1 cellular context compared by ENCODE assay signal in the genomic region with DNA sequence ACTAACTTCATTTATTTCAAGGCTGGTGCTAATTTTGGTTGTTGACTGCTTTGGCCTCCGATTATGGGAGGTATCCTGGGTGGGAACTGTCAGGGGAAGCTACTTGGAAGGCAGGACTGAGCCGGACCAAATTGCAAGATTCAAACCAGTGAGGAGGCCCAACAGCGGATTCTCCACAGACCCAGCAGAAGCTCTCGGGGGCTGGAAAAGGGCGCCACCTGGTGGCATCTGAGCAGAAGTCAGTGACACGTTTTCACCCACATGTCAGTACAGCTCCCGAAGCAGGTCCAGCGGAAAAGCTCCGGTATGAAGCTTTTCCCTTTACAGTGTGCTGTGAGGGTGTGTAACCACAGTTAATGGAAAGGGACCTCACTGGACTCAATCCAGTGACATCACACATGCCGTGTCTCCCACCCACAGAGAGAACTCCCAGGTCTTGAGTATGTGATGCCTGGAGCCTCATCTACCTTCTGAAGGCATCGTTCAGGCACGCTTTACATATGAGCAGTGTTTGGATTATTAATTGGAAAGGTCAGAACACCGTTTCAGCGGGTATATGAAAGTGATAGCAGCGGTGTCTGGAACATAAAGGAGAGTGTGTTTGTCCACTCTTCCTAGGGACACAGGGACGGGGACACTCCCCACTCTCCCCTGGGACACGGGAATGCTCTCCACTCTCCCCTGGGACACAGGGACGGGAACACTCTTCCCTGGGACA.
TF ChIP-seq lines count a peak whose summit lies in the region.

No MANE protein-coding gene starts in this region.

TF ChIP-seq in GM12878, 131 proteins besides CTCF, POLR2A, EP300 and RAD21 (continued from another document):
- TF ChIP-seq MYB (IDR thresholded peaks at IDR 0.05; ENCODE audit: borderline replicate concordance, low read depth, low read length) (no peak), ASH2L (IDR thresholded peaks at IDR 0.05; ENCODE audit: borderline replicate concordance, low read depth) (no peak), GABPA (IDR thresholded peaks at IDR 0.05; ENCODE audit: low read depth) (no peak), SP1 (IDR thresholded peaks at IDR 0.05; ENCODE audit: low read depth, low read length) (no peak), TCF12 (IDR thresholded peaks at IDR 0.05; ENCODE audit: low read depth, low read length) (no peak), BHLHE40 (IDR thresholded peaks at IDR 0.05; ENCODE audit: borderline replicate concordance in 1 of 2, low read depth in 2 of 2, low read length in 1 of 2) (peak in 1 of 2 experiments; percentile 44; a peak in 1 of 4 replicates), HDAC2 (IDR thresholded peaks at IDR 0.05) (no peak), RCOR1 (conservative IDR thresholded peaks at IDR 0.05; ENCODE audit: low read depth, low read length) (no peak), SMARCA5 (IDR thresholded peaks at IDR 0.05) (peak; percentile 60; the same call in 1 of the 2 replicates), SMC3 (IDR thresholded peaks at IDR 0.05; ENCODE audit: borderline replicate concordance, low read length) (peak; percentile 85), ZNF384 (IDR thresholded peaks at IDR 0.05; ENCODE audit: borderline replicate concordance, low read depth, low read length) (no peak), IKZF1 (conservative IDR thresholded peaks at IDR 0.05) (no peak), ZNF274 (IDR thresholded peaks at IDR 0.05; ENCODE audit: insufficient read depth, insufficient read length) (no peak), TCF7 (IDR thresholded peaks at IDR 0.05; ENCODE audit: borderline replicate concordance) (no peak), TARDBP (IDR thresholded peaks at IDR 0.05; ENCODE audit: borderline replicate concordance) (no peak), KDM1A (IDR thresholded peaks at IDR 0.05; ENCODE audit: borderline replicate concordance) (no peak), STAT3 (IDR thresholded peaks at IDR 0.05; ENCODE audit: low read depth, low read length) (no peak), SREBF2 (IDR thresholded peaks at IDR 0.05; ENCODE audit: low read length) (no peak), SPI1 (IDR thresholded peaks at IDR 0.05; ENCODE audit: borderline replicate concordance, insufficient read depth, low read depth, low read length) (no peak), FOS (IDR thresholded peaks at IDR 0.05; ENCODE audit: borderline replicate concordance, extremely low read depth, insufficient read length) (no peak), ZNF24 (IDR thresholded peaks at IDR 0.05) (no peak), KAT2A (conservative IDR thresholded peaks at IDR 0.05; ENCODE audit: control insufficient read depth, low read depth, low read length) (no peak)
- TF ChIP-seq, protein P1, sequence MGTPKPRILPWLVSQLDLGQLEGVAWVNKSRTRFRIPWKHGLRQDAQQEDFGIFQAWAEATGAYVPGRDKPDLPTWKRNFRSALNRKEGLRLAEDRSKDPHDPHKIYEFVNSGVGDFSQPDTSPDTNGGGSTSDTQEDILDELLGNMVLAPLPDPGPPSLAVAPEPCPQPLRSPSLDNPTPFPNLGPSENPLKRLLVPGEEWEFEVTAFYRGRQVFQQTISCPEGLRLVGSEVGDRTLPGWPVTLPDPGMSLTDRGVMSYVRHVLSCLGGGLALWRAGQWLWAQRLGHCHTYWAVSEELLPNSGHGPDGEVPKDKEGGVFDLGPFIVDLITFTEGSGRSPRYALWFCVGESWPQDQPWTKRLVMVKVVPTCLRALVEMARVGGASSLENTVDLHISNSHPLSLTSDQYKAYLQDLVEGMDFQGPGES (IDR thresholded peaks at IDR 0.05), result no peak
- TF ChIP-seq, protein P2, sequence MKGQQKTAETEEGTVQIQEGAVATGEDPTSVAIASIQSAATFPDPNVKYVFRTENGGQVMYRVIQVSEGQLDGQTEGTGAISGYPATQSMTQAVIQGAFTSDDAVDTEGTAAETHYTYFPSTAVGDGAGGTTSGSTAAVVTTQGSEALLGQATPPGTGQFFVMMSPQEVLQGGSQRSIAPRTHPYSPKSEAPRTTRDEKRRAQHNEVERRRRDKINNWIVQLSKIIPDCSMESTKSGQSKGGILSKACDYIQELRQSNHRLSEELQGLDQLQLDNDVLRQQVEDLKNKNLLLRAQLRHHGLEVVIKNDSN (IDR thresholded peaks at IDR 0.05; ENCODE audit: borderline replicate concordance, extremely low read length, insufficient read depth, low read depth, low read length), result no peak
- TF ChIP-seq, protein P3, sequence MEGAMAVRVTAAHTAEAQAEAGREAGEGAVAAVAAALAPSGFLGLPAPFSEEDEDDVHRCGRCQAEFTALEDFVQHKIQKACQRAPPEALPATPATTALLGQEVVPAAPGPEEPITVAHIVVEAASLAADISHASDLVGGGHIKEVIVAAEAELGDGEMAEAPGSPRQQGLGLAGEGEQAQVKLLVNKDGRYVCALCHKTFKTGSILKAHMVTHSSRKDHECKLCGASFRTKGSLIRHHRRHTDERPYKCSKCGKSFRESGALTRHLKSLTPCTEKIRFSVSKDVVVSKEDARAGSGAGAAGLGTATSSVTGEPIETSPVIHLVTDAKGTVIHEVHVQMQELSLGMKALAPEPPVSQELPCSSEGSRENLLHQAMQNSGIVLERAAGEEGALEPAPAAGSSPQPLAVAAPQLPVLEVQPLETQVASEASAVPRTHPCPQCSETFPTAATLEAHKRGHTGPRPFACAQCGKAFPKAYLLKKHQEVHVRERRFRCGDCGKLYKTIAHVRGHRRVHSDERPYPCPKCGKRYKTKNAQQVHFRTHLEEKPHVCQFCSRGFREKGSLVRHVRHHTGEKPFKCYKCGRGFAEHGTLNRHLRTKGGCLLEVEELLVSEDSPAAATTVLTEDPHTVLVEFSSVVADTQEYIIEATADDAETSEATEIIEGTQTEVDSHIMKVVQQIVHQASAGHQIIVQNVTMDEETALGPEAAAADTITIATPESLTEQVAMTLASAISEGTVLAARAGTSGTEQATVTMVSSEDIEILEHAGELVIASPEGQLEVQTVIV (IDR thresholded peaks at IDR 0.05; ENCODE audit: borderline replicate concordance, partially characterized antibody), result no peak
- TF ChIP-seq, protein P4, sequence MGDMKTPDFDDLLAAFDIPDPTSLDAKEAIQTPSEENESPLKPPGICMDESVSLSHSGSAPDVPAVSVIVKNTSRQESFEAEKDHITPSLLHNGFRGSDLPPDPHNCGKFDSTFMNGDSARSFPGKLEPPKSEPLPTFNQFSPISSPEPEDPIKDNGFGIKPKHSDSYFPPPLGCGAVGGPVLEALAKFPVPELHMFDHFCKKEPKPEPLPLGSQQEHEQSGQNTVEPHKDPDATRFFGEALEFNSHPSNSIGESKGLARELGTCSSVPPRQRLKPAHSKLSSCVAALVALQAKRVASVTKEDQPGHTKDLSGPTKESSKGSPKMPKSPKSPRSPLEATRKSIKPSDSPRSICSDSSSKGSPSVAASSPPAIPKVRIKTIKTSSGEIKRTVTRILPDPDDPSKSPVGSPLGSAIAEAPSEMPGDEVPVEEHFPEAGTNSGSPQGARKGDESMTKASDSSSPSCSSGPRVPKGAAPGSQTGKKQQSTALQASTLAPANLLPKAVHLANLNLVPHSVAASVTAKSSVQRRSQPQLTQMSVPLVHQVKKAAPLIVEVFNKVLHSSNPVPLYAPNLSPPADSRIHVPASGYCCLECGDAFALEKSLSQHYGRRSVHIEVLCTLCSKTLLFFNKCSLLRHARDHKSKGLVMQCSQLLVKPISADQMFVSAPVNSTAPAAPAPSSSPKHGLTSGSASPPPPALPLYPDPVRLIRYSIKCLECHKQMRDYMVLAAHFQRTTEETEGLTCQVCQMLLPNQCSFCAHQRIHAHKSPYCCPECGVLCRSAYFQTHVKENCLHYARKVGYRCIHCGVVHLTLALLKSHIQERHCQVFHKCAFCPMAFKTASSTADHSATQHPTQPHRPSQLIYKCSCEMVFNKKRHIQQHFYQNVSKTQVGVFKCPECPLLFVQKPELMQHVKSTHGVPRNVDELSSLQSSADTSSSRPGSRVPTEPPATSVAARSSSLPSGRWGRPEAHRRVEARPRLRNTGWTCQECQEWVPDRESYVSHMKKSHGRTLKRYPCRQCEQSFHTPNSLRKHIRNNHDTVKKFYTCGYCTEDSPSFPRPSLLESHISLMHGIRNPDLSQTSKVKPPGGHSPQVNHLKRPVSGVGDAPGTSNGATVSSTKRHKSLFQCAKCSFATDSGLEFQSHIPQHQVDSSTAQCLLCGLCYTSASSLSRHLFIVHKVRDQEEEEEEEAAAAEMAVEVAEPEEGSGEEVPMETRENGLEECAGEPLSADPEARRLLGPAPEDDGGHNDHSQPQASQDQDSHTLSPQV (IDR thresholded peaks at IDR 0.05), result no peak
- TF ChIP-seq, protein P5, sequence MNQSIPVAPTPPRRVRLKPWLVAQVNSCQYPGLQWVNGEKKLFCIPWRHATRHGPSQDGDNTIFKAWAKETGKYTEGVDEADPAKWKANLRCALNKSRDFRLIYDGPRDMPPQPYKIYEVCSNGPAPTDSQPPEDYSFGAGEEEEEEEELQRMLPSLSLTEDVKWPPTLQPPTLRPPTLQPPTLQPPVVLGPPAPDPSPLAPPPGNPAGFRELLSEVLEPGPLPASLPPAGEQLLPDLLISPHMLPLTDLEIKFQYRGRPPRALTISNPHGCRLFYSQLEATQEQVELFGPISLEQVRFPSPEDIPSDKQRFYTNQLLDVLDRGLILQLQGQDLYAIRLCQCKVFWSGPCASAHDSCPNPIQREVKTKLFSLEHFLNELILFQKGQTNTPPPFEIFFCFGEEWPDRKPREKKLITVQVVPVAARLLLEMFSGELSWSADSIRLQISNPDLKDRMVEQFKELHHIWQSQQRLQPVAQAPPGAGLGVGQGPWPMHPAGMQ (IDR thresholded peaks at IDR 0.05; ENCODE audit: borderline replicate concordance), result no peak
- TF ChIP-seq, protein P6, sequence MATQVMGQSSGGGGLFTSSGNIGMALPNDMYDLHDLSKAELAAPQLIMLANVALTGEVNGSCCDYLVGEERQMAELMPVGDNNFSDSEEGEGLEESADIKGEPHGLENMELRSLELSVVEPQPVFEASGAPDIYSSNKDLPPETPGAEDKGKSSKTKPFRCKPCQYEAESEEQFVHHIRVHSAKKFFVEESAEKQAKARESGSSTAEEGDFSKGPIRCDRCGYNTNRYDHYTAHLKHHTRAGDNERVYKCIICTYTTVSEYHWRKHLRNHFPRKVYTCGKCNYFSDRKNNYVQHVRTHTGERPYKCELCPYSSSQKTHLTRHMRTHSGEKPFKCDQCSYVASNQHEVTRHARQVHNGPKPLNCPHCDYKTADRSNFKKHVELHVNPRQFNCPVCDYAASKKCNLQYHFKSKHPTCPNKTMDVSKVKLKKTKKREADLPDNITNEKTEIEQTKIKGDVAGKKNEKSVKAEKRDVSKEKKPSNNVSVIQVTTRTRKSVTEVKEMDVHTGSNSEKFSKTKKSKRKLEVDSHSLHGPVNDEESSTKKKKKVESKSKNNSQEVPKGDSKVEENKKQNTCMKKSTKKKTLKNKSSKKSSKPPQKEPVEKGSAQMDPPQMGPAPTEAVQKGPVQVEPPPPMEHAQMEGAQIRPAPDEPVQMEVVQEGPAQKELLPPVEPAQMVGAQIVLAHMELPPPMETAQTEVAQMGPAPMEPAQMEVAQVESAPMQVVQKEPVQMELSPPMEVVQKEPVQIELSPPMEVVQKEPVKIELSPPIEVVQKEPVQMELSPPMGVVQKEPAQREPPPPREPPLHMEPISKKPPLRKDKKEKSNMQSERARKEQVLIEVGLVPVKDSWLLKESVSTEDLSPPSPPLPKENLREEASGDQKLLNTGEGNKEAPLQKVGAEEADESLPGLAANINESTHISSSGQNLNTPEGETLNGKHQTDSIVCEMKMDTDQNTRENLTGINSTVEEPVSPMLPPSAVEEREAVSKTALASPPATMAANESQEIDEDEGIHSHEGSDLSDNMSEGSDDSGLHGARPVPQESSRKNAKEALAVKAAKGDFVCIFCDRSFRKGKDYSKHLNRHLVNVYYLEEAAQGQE (IDR thresholded peaks at IDR 0.05; ENCODE audit: low read depth, low read length), result no peak
- TF ChIP-seq, protein P7, sequence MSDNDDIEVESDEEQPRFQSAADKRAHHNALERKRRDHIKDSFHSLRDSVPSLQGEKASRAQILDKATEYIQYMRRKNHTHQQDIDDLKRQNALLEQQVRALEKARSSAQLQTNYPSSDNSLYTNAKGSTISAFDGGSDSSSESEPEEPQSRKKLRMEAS (IDR thresholded peaks at IDR 0.05; ENCODE audit: low read depth, low read length), result no peak
- TF ChIP-seq, protein P8, sequence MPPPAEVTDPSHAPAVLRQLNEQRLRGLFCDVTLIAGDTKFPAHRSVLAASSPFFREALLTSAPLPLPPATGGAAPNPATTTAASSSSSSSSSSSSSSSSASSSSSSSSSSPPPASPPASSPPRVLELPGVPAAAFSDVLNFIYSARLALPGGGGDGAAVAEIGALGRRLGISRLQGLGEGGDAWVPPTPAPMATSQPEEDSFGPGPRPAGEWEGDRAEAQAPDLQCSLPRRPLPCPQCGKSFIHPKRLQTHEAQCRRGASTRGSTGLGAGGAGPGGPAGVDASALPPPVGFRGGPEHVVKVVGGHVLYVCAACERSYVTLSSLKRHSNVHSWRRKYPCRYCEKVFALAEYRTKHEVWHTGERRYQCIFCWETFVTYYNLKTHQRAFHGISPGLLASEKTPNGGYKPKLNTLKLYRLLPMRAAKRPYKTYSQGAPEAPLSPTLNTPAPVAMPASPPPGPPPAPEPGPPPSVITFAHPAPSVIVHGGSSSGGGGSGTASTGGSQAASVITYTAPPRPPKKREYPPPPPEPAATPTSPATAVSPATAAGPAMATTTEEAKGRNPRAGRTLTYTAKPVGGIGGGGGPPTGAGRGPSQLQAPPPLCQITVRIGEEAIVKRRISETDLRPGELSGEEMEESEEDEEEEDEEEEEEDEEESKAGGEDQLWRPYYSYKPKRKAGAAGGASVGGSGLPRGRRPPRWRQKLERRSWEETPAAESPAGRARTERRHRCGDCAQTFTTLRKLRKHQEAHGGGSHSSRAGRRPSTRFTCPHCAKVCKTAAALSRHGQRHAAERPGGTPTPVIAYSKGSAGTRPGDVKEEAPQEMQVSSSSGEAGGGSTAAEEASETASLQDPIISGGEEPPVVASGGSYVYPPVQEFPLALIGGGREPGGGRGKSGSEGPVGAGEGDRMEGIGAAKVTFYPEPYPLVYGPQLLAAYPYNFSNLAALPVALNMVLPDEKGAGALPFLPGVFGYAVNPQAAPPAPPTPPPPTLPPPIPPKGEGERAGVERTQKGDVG (CRISPR knock-in tag; IDR thresholded peaks at IDR 0.05), result no peak
